Comparison of ENCODE assay signal across 18 cellular contexts in the genomic region with DNA sequence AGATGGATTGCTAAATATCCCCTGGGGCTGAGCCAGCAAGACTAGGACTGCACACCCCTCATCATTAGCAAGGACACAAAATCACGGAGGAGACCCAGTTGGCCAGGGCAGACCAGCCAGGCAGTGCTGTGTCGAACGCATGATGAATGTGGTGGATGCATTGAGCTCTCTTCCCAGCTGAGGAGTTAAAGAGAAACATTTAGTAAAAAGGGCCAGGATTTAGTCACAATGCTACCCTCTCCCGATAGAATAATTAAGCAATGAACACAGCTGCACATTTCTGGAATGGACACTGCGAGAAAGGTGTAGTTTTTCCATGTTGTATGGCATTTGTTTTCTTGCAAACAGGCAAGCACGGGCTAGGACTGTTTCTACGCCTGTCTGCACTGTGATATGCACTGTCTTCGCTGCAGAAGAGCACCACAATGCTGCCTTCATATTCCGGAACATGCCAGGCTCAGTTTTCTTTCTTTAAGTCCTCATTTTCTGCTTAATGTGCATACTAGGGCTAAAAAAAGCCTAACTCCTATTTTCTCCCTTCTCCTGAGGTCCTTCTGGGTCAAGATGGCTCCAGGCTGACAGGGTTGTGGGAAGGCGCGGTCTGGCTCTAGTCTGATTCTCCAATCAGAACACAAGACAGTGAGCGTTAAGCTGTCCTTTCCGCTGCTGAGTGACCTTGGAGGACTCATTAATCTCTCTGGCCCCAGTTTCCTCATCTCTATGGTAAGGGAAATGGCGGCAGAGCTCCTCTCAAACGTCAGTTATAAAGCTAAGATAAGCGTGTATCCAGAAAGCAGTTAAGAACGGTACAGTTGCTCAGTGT.
DNase-seq lines count a peak whose midpoint lies in the region; ATAC-seq and TF ChIP-seq lines count a peak whose summit lies in the region.
"Had no signal": no experiment of that assay in that cellular context is flagged by ENCODE, and none has a peak within 500 bp of the region (broad histone marks: within the 10 kb centered on the region; RNA-seq: fewer than 3 reads in every experiment).

No MANE protein-coding gene starts in this region.

- TF ChIP-seq RAD21 in neural cell (conservative IDR thresholded peaks at IDR 0.05), result no peak

- H3K27ac Mint-ChIP-seq in type B pancreatic cell, result no peak overlapping the region
- H3K27ac Mint-ChIP-seq: CD8-positive, alpha-beta memory T cell had no signal

- in situ Hi-C loops in GM13977 (cut with MboI; ENCODE audit: low pct_unique_long_range_greater_than_20kb, low sequenced_read_pairs, unreplicated experiment), result no loop called here

- peak; percentile 15 for DNase-seq in NCI-H82 (lab: John Stamatoyannopoulos, UW)
- no peak for DNase-seq in NCI-H82 treated with DMSO at 0.1 percent for 48 hours (lab: John Stamatoyannopoulos, UW; ENCODE audit: unreplicated experiment)
- DNase-seq in cerebellum (ENCODE audit: low spot score), result peak; percentile 5
- DNase-seq in NCI-H774 (lab: John Stamatoyannopoulos, UW), result no peak
- DNase-seq in type B pancreatic cell (ENCODE audit: extremely low spot score, unreplicated experiment), result no peak
- no peak for DNase-seq in GM13977 (ENCODE audit: low spot score)
- DNase-seq: CD8-positive, alpha-beta memory T cell; DMS79; GM23248; NCI-H1048; NCI-H2081; Peyer's patch had no signal

- H3K4me1 Mint-ChIP-seq in type B pancreatic cell (ENCODE audit: unreplicated experiment), result no peaks in the 10 kb centered on the region
- H3K4me1 Mint-ChIP-seq: CD8-positive, alpha-beta memory T cell had no signal

- peak overlapping the region; percentile 46 for H3K9ac ChIP-seq in neural cell (ENCODE audit: low read length)
- H3K9ac ChIP-seq: BLaER1, GM23248, KMS-11 had no signal

- no peaks in the 10 kb centered on the region for H3K36me3 ChIP-seq in neural cell (ENCODE audit: insufficient read depth, low read length)
- H3K36me3 ChIP-seq: BLaER1, Peyer's patch had no signal

- no peak overlapping the region for H3K4me3 Mint-ChIP-seq in type B pancreatic cell

- no peaks in the 10 kb centered on the region for H3K9me3 ChIP-seq in neural cell (ENCODE audit: low read length)
- H3K9me3 ChIP-seq: BLaER1, Peyer's patch had no signal

- H3K4me3 ChIP-seq in neural cell (ENCODE audit: low read length), result peak overlapping the region; percentile 20
- H3K4me3 ChIP-seq: BLaER1, Peyer's patch had no signal

- no peaks in the 10 kb centered on the region for H3K36me3 Mint-ChIP-seq in type B pancreatic cell
- H3K36me3 Mint-ChIP-seq: CD8-positive, alpha-beta memory T cell had no signal

- no peaks in the 10 kb centered on the region for H3K79me2 ChIP-seq in neural cell (replicated peaks; ENCODE audit: insufficient read depth, low read length)

- H3K4me2 ChIP-seq in neural cell (ENCODE audit: low read length), result no peak overlapping the region
- H3K4me2 ChIP-seq: BLaER1, KMS-11 had no signal

- H2AFZ ChIP-seq in neural cell (ENCODE audit: low read depth, low read length), result peak overlapping the region; percentile 7

- H3K9me2 ChIP-seq in neural cell (ENCODE audit: insufficient read depth, low read length), result no peaks in the 10 kb centered on the region

- no peaks in the 10 kb centered on the region for H3K27me3 ChIP-seq in neural cell (ENCODE audit: insufficient read depth, low read depth, low read length)
- H3K27me3 ChIP-seq: BLaER1, Peyer's patch had no signal

- no peaks in the 10 kb centered on the region for H4K20me1 ChIP-seq in neural cell (ENCODE audit: insufficient read depth)
- H4K20me1 ChIP-seq: BLaER1 had no signal

- TF ChIP-seq EP300 in neural cell (conservative IDR thresholded peaks at IDR 0.05; ENCODE audit: poor library complexity, severe bottlenecking), result no peak

- peaks cover 20% of the 10 kb centered on the region for H3F3A ChIP-seq in neural cell (ENCODE audit: insufficient read depth, low read length, poor library complexity, severe bottlenecking)

- H3K27ac ChIP-seq in neural cell (ENCODE audit: low read length), result peak overlapping the region; percentile 88
- H3K27ac ChIP-seq: 22Rv1, BLaER1, GM23248, KMS-11, Peyer's patch had no signal

- no peaks in the 10 kb centered on the region for H3K27me3 Mint-ChIP-seq in type B pancreatic cell
- H3K27me3 Mint-ChIP-seq: CD8-positive, alpha-beta memory T cell had no signal

- no peak for ATAC-seq in GM19035 (IDR thresholded peaks at IDR 0.05; ENCODE audit: unreplicated experiment)
- ATAC-seq: Right ventricle myocardium inferior had no signal

- no peak for TF ChIP-seq CTCF in neural cell (IDR thresholded peaks at IDR 0.05; ENCODE audit: poor library complexity, severe bottlenecking)
- TF ChIP-seq CTCF in type B pancreatic cell (conservative IDR thresholded peaks at IDR 0.05), result no peak
- TF ChIP-seq CTCF in GM13977 (IDR thresholded peaks at IDR 0.05; ENCODE audit: extremely low read depth, insufficient read depth, missing control alignments), result no peak

- H3K9me3 Mint-ChIP-seq in type B pancreatic cell, result no peaks in the 10 kb centered on the region
- H3K9me3 Mint-ChIP-seq: CD8-positive, alpha-beta memory T cell had no signal

TF ChIP-seq in neural cell, 6 proteins besides CTCF, POLR2A, EP300 and RAD21:
- TF ChIP-seq MXI1 (conservative IDR thresholded peaks at IDR 0.05; ENCODE audit: poor library complexity, severe bottlenecking), result no peak
- no peak for TF ChIP-seq TAF1 (IDR thresholded peaks at IDR 0.05; ENCODE audit: low read depth)

Comparison
In these comparisons a context has a peak if more than half of its experiments do, and no peak if none do; other contexts are left out.
1. DNase-seq: peak in NCI-H82 (single experiment) and cerebellum (single experiment); none in NCI-H82 treated with DMSO at 0.1 percent for 48 hours (single experiment), NCI-H774 (single experiment), type B pancreatic cell (single experiment) and GM13977 (single experiment).